In the genomic region with DNA sequence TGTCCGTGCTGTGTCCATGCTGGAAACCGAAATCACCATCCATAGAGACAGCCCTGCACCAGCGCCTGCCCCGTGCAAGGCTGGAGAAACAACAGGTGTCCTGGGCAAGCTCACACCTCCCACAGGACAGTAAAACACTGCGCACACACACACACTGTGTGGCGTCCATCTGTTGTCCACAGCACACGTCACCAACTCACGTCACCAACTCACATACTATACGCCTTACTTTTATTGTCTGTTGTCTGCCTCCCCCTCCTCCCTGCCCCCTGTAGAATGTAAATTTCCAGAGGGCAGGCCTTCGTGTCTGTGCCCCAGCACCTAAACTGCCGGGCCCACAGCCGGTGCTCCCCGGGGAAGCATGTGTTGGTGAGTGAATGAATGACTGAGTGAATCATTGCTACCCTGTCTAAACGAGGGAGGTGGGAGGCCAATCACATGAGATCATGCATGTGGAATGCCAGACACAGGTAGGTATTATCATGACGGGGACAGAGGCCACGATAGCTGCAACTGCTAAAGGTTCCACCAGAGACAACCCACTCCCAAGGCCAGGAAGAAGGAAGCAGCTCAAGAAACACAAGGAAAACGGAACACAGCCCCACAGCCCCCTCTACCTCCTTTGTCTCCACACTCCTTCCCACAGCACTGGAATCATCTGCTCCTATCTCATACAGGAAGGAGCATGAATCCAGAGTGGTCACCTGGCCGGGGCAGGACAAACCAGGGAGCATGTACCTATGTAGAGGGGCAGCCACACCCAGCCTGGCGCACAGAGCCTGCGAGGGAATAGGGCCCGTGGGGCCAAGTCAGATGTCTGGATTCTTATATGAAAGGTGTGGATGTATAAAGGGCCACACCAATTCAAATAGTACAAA, we compare ENCODE assay signal across 16 cellular contexts. TPM values are rescaled to one million over a fixed set of nuclear protein-coding genes. Genes with fewer than 3 reads are reported as not detected.
DNase-seq lines count a peak whose midpoint lies in the region; ATAC-seq and TF ChIP-seq lines count a peak whose summit lies in the region.
"Had no signal": no experiment of that assay in that cellular context is flagged by ENCODE, and none has a peak within 500 bp of the region (broad histone marks: within the 10 kb centered on the region; RNA-seq: fewer than 3 reads in every experiment).

No MANE protein-coding gene starts in this region.

- TF ChIP-seq CTCF in heart left ventricle (IDR thresholded peaks at IDR 0.05) (no peak), GM10266 (IDR thresholded peaks at IDR 0.05; ENCODE audit: control insufficient read depth, insufficient read depth, low read depth, missing control alignments) (no peak)

- peak overlapping the region; percentile 24 to 46 for H3K9ac ChIP-seq in mucosa of rectum (ENCODE audit: low read depth in 1 of 2, low read length in 2 of 2)

- H3K9me3 ChIP-seq in heart left ventricle = no peaks in the 10 kb centered on the region
- H3K9me3 ChIP-seq in mucosa of rectum (ENCODE audit: control insufficient read depth in 2 of 2, low read length in 2 of 2) = no peaks in the 10 kb centered on the region

- H3K36me3 ChIP-seq in heart left ventricle (peaks cover 0 to 34% (median 0%) of the 10 kb centered on the region in 9 donors), mucosa of rectum (ENCODE audit: control insufficient read depth in 2 of 2, insufficient read depth in 2 of 2, low read length in 2 of 2) (peaks cover 3 to 6% of the 10 kb centered on the region in 2 donors)

- intact Hi-C loops in cardiac septum (cut with DNase I) = no loop called here
- intact Hi-C loops in heart left ventricle (cut with DNase I) = no loop called here

- no peak overlapping the region for H3K4me3 ChIP-seq in heart left ventricle
- no peak overlapping the region for H3K4me3 ChIP-seq in mucosa of rectum (ENCODE audit: low read length in 2 of 2)
- H3K4me3 ChIP-seq: dorsolateral prefrontal cortex had no signal

- H3K4me1 ChIP-seq in heart left ventricle (peaks cover 0 to 52% (median 22%) of the 10 kb centered on the region in 12 donors), mucosa of rectum (ENCODE audit: control insufficient read depth in 2 of 2, insufficient read depth in 2 of 2, low read length in 2 of 2) (peaks cover 14 to 48% of the 10 kb centered on the region in 2 donors)

- WGBS in heart left ventricle, 4 donors = 84 to 90% (median 87%) methylated on average over 21 of the region's 21 CpGs

- TF ChIP-seq POLR2A in heart left ventricle (IDR thresholded peaks at IDR 0.05) = no peak

- H3K27me3 ChIP-seq in heart left ventricle (no peaks in the 10 kb centered on the region), mucosa of rectum (ENCODE audit: control insufficient read depth in 2 of 2, insufficient read depth in 2 of 2, low read length in 2 of 2) (no peaks in the 10 kb centered on the region)
- H3K27me3 ChIP-seq: dorsolateral prefrontal cortex had no signal

- ATAC-seq in heart left ventricle = no peak
- no peak for ATAC-seq in activated CD4-positive, CD25-positive, alpha-beta regulatory T cell treated with anti-CD3 and anti-CD28 coated beads, Interleukin-2, amount 50 U/mL, for 24 hours
- no peak for ATAC-seq in GM21723 (IDR thresholded peaks at IDR 0.05; ENCODE audit: unreplicated experiment)

- no peak overlapping the region for H3K27ac ChIP-seq in heart left ventricle
- H3K27ac ChIP-seq in mucosa of rectum (ENCODE audit: low read depth in 2 of 2, low read length in 2 of 2) = peak overlapping the region; percentile 78 to 82

- DNase-seq in cardiac septum (ENCODE audit: low spot score) = peak; percentile 53
- DNase-seq in heart left ventricle = no peak
- DNase-seq in astrocyte of the hippocampus (ENCODE audit: low read depth, low spot score) = peak; percentile 17
- no peak for DNase-seq in GM10266 (ENCODE audit: extremely low spot score)
- no peak for DNase-seq in Ammon's horn (ENCODE audit: low spot score)
- DNase-seq: activated CD4-positive, CD25-positive, alpha-beta regulatory T cell; activated naive CD8-positive, alpha-beta T cell treated with anti-CD3 and anti-CD28 coated beads, Interleukin-2, amount 10 ng/mL, durations not matched to agents 7 days and 5 days; kidney; NCI-H187; nucleus accumbens; stimulated activated CD4-positive, alpha-beta T cell treated with anti-CD3 and anti-CD28 coated beads, Interleukin-12 subunit alpha, Interleukin-12 subunit beta, amount 100 ng/mL, for 4 hours had no signal

RNA-seq across cellular contexts. Expression of gene STK10, which starts 41.9 kb away (rescaled TPM):
- total RNA-seq in cardiac septum = 12.1 TPM
- 10 to 100 TPM in 5 of 9 donors, 1 to 10 TPM in 4; 5.5 to 52.9 (median 10.3) TPM for total RNA-seq in heart left ventricle
- polyA plus RNA-seq in heart left ventricle = 10 to 100 TPM in 1 of 2 donors, 1 to 10 TPM in 1; 5.7 to 10.2 TPM

RNA-seq across cellular contexts. Expression of gene EFCAB9, which starts 47.9 kb away (rescaled TPM):
- total RNA-seq in cardiac septum (not detected), heart left ventricle (not detected)
- not detected for polyA plus RNA-seq in heart left ventricle
- total RNA-seq: activated naive CD8-positive, alpha-beta T cell treated with anti-CD3 and anti-CD28 coated beads, Interleukin-2, amount 10 ng/mL, durations not matched to agents 7 days and 5 days; dorsolateral prefrontal cortex; fibroblast of villous mesenchyme; kidney had no signal

Comparison
In these comparisons a context has a peak if more than half of its experiments do, and no peak if none do; other contexts are left out.
1. DNase-seq: peak in cardiac septum (single experiment) and astrocyte of the hippocampus (single experiment); none in heart left ventricle (0 of 5), GM10266 (single experiment) and Ammon's horn (single experiment).
2. H3K27ac ChIP-seq: peak in mucosa of rectum (2 of 2); none in heart left ventricle (0 of 12).